In genomic region chr5:68215208-68215887, GRCh38 we compare ENCODE assay signal across 8 cellular contexts. TPM values are rescaled to one million over a fixed set of nuclear protein-coding genes. Genes with fewer than 3 reads are reported as not detected.
DNase-seq lines count a peak whose midpoint lies in the region; ATAC-seq, FAIRE-seq and TF ChIP-seq lines count a peak whose summit lies in the region.

Gene PIK3R1, plus strand, starts transcription at chr5:68215756. Its CDS starts 10,920 bp downstream, at chr5:68226676.

- H3K27me3 Mint-ChIP-seq in activated CD8-positive, alpha-beta memory T cell treated with anti-CD3 and anti-CD28 coated beads, Interleukin-2, amount 10 ng/mL, durations not matched to agents 7 days and 5 days: no peaks in the 10 kb centered on the region

- peak within 1 kb of the TSS; percentile 66; the same call in 1 of the 2 replicates for H3K27ac ChIP-seq in HUES6 (ENCODE audit: low read depth, low read length)

- H3K27me3 ChIP-seq in HUES6 (ENCODE audit: control insufficient read depth, insufficient read depth, low read length): peaks cover 51% of the 10 kb centered on the region
- H3K27me3 ChIP-seq in NT2/D1 (ENCODE audit: insufficient read depth, insufficient read length): peaks cover 17% of the 10 kb centered on the region
- no peaks in the 10 kb centered on the region for H3K27me3 ChIP-seq in endocrine pancreas (ENCODE audit: control insufficient read depth, insufficient read depth, low read length)

- TF ChIP-seq CTCF in D721Med (IDR thresholded peaks at IDR 0.05; ENCODE audit: insufficient read depth, missing control alignments): no peak

- H3K4me3 ChIP-seq in HUES6 (ENCODE audit: low read depth, low read length) (peak within 1 kb of the TSS; percentile 76), NT2/D1 (ENCODE audit: insufficient read length, low read depth) (peak within 1 kb of the TSS; percentile 78), endocrine pancreas (ENCODE audit: control insufficient read depth, insufficient read depth, low read length) (peak within 1 kb of the TSS; percentile 87)

- H3K36me3 Mint-ChIP-seq in activated CD8-positive, alpha-beta memory T cell treated with anti-CD3 and anti-CD28 coated beads, Interleukin-2, amount 10 ng/mL, durations not matched to agents 7 days and 5 days: peaks cover 37% of the 10 kb centered on the region

- peaks cover 16% of the 10 kb centered on the region for H3K9me3 Mint-ChIP-seq in activated CD8-positive, alpha-beta memory T cell treated with anti-CD3 and anti-CD28 coated beads, Interleukin-2, amount 10 ng/mL, durations not matched to agents 7 days and 5 days (ENCODE audit: low read depth)

- H3K4me1 Mint-ChIP-seq in activated CD8-positive, alpha-beta memory T cell treated with anti-CD3 and anti-CD28 coated beads, Interleukin-2, amount 10 ng/mL, durations not matched to agents 7 days and 5 days: peaks cover 41% of the 10 kb centered on the region

- H3K9ac ChIP-seq in HUES6 (ENCODE audit: low read length) (peak within 1 kb of the TSS; percentile 92), NT2/D1 (ENCODE audit: insufficient read length, low read depth) (peak within 1 kb of the TSS; percentile 88), endocrine pancreas (ENCODE audit: control insufficient read depth, insufficient read depth, low read length) (peak within 1 kb of the TSS; percentile 56)

- CTCF ChIA-PET in activated CD8-positive, alpha-beta memory T cell treated with anti-CD3 and anti-CD28 coated beads, Interleukin-2, amount 10 ng/mL, durations not matched to agents 7 days and 5 days (lab: Charles Lee): interaction anchor here (0.9 to 4.1 kb wide), 11 partner anchors 24 to 1372 kb away, joined by 3 to 27 read pairs (median 4); no protein-coding TSS in a partner anchor

- H3K4me1 ChIP-seq in HUES6 (ENCODE audit: control insufficient read depth, insufficient read depth, low read length) (peaks cover 11% of the 10 kb centered on the region), NT2/D1 (ENCODE audit: insufficient read depth, insufficient read length) (peaks cover 3% of the 10 kb centered on the region), endocrine pancreas (ENCODE audit: control insufficient read depth, insufficient read depth, low read length) (peaks cover 22% of the 10 kb centered on the region)

- DNase-seq in D721Med (ENCODE audit: insufficient read length, low spot score) (peak; percentile 67), NT2/D1 (ENCODE audit: low read depth, low spot score) (peak; percentile 70), mesenteric fat pad (ENCODE audit: low spot score) (peak; percentile 99)
- peak; percentile 94 for DNase-seq in activated CD8-positive, alpha-beta memory T cell treated with anti-CD3 and anti-CD28 coated beads, Interleukin-2, amount 10 ng/mL, durations not matched to agents 7 days and 5 days
- DNase-seq in stimulated activated CD8-positive, alpha-beta memory T cell treated with anti-CD3 and anti-CD28 coated beads, Interleukin-15, amount 100 ng/mL, for 1 hour (ENCODE audit: low read depth): peak; percentile 78

- no peak for FAIRE-seq in D721Med (lab: Jason Lieb, UNC)

- peak within 1 kb of the TSS; percentile 86 for H3K4me3 Mint-ChIP-seq in activated CD8-positive, alpha-beta memory T cell treated with anti-CD3 and anti-CD28 coated beads, Interleukin-2, amount 10 ng/mL, durations not matched to agents 7 days and 5 days

- peak within 1 kb of the TSS; percentile 92 for H3K27ac Mint-ChIP-seq in activated CD8-positive, alpha-beta memory T cell treated with anti-CD3 and anti-CD28 coated beads, Interleukin-2, amount 10 ng/mL, durations not matched to agents 7 days and 5 days

- ATAC-seq in GM21447 (IDR thresholded peaks at IDR 0.05; ENCODE audit: unreplicated experiment): peak; percentile 71
- ATAC-seq in activated CD8-positive, alpha-beta memory T cell treated with anti-CD3 and anti-CD28 coated beads, Interleukin-2, amount 10 ng/mL, durations not matched to agents 7 days and 5 days: peak; percentile 84

- H3K9me3 ChIP-seq in HUES6 (ENCODE audit: control insufficient read depth, insufficient read depth, low read depth, low read length) (peaks cover 20% of the 10 kb centered on the region), NT2/D1 (ENCODE audit: insufficient read depth, low read length) (peaks cover 12% of the 10 kb centered on the region; the same call in 1 of the 2 replicates), endocrine pancreas (ENCODE audit: control insufficient read depth, low read length) (no peaks in the 10 kb centered on the region)

- H3K36me3 ChIP-seq in HUES6 (ENCODE audit: control insufficient read depth, insufficient read depth, low read length) (no peaks in the 10 kb centered on the region; the same call in 1 of the 2 replicates), NT2/D1 (ENCODE audit: insufficient read depth, insufficient read length, low read length) (peaks cover 1% of the 10 kb centered on the region), endocrine pancreas (ENCODE audit: control insufficient read depth, insufficient read depth, low read length) (no peaks in the 10 kb centered on the region)

RNA-seq across cellular contexts. Expression of gene PIK3R1, which starts in this region (rescaled TPM):
- 10 to 100 TPM; 78.4 to 84.7 TPM for total RNA-seq in activated CD8-positive, alpha-beta memory T cell treated with anti-CD3 and anti-CD28 coated beads, Interleukin-2, amount 10 ng/mL, durations not matched to agents 7 days and 5 days
- 174 TPM for total RNA-seq in mesenteric fat pad

Comparison
In these comparisons a context has a peak if more than half of its experiments do, and no peak if none do; other contexts are left out.
1. Peak in every context shown above with its lines: DNase-seq, ATAC-seq, H3K4me3 ChIP-seq and H3K27ac ChIP-seq.